Comparison of ENCODE assay signal across 22 cellular contexts in genomic region chr17:29627951-29628350, GRCh38. TPM values are rescaled to one million over a fixed set of nuclear protein-coding genes. Genes with fewer than 3 reads are reported as not detected.
DNase-seq lines count a peak whose midpoint lies in the region; ATAC-seq and TF ChIP-seq lines count a peak whose summit lies in the region.
"Had no signal": no experiment of that assay in that cellular context is flagged by ENCODE, and none has a peak within 500 bp of the region (broad histone marks: within the 10 kb centered on the region; RNA-seq: fewer than 3 reads in every experiment).

No MANE protein-coding gene starts in this region.

- WGBS in hepatocyte (ENCODE audit: low lambda C conversion rate, missing lambda C conversion rate) = 100% methylated on average over 1 of the region's 1 CpG

- no peaks in the 10 kb centered on the region for H3K79me2 ChIP-seq in hepatocyte

- no peaks in the 10 kb centered on the region for H3K9me2 ChIP-seq in hepatocyte (replicated peaks; ENCODE audit: insufficient read depth)

- DNase-seq in activated naive CD4-positive, alpha-beta T cell treated with anti-CD3 and anti-CD28 coated beads, Interleukin-2, amount 50 U/mL, for 16 hours = no peak
- DNase-seq in LNCaP clone FGC (ENCODE audit: low read depth) = peak; percentile 97
- DNase-seq in immature natural killer cell = no peak
- DNase-seq in stimulated activated effector memory CD8-positive, alpha-beta T cell treated with anti-CD3 and anti-CD28 coated beads, Interleukin-12 subunit alpha, Interleukin-12 subunit beta, amount 100 ng/mL, for 72 hours (ENCODE audit: low spot score in 2 of 2) = no peak
- DNase-seq in hepatocyte (ENCODE audit: low spot score) = no peak
- no peak for DNase-seq in SHP77 treated with DMSO at 0.1 percent for 48 hours (lab: John Stamatoyannopoulos, UW)
- DNase-seq: ACHN; activated CD8-positive, alpha-beta memory T cell treated with anti-CD3 and anti-CD28 coated beads, Interleukin-2, amount 50 U/mL, for 4 hours; activated gamma-delta T cell treated with Interleukin-2 at 50 U/mL for 16 hours; aorta; cortex of kidney; mucosa of descending colon; NCI-H1048; NCI-H187 treated with DMSO at 0.1 percent for 48 hours; NCI-H69 had no signal

- H3K4me3 Mint-ChIP-seq in activated naive CD4-positive, alpha-beta T cell treated with anti-CD3 and anti-CD28 coated beads, Interleukin-2, amount 50 U/mL, for 24 hours = no peak overlapping the region
- no peak overlapping the region for H3K4me3 Mint-ChIP-seq in immature natural killer cell
- H3K4me3 Mint-ChIP-seq in stimulated activated effector memory CD8-positive, alpha-beta T cell treated with anti-CD3 and anti-CD28 coated beads, Interleukin-12 subunit alpha, Interleukin-12 subunit beta, amount 100 ng/mL, for 72 hours = no peak overlapping the region

- H2AFZ ChIP-seq in hepatocyte = no peak overlapping the region

- TF ChIP-seq POLR2A in GM18505 (IDR thresholded peaks at IDR 0.05; ENCODE audit: borderline replicate concordance, extremely low read depth, insufficient read depth, insufficient read length) = no peak

- H3K4me3 ChIP-seq in LNCaP clone FGC (ENCODE audit: low read depth, low read length) = no peak overlapping the region
- no peak overlapping the region for H3K4me3 ChIP-seq in hepatocyte
- H3K4me3 ChIP-seq: BLaER1 treated with 17β-estradiol and CSF1 and Interleukin-3, amounts not matched to agents 10 nM and 100 nM; cardiac muscle cell; HAP-1; mucosa of descending colon; skin epidermis; suprapubic skin had no signal

- H3K36me3 Mint-ChIP-seq in activated naive CD4-positive, alpha-beta T cell treated with anti-CD3 and anti-CD28 coated beads, Interleukin-2, amount 50 U/mL, for 24 hours = peaks cover 2% of the 10 kb centered on the region
- H3K36me3 Mint-ChIP-seq in immature natural killer cell = peaks cover 0 to 20% (median 9%) of the 10 kb centered on the region in 3 donors
- H3K36me3 Mint-ChIP-seq in stimulated activated effector memory CD8-positive, alpha-beta T cell treated with anti-CD3 and anti-CD28 coated beads, Interleukin-12 subunit alpha, Interleukin-12 subunit beta, amount 100 ng/mL, for 72 hours = peaks cover 70% of the 10 kb centered on the region

- no peaks in the 10 kb centered on the region for H3K9me3 Mint-ChIP-seq in activated naive CD4-positive, alpha-beta T cell treated with anti-CD3 and anti-CD28 coated beads, Interleukin-2, amount 50 U/mL, for 24 hours
- no peaks in the 10 kb centered on the region for H3K9me3 Mint-ChIP-seq in immature natural killer cell
- H3K9me3 Mint-ChIP-seq in stimulated activated effector memory CD8-positive, alpha-beta T cell treated with anti-CD3 and anti-CD28 coated beads, Interleukin-12 subunit alpha, Interleukin-12 subunit beta, amount 100 ng/mL, for 72 hours = no peaks in the 10 kb centered on the region

- peaks cover 76% of the 10 kb centered on the region for H3K4me1 Mint-ChIP-seq in activated naive CD4-positive, alpha-beta T cell treated with anti-CD3 and anti-CD28 coated beads, Interleukin-2, amount 50 U/mL, for 24 hours
- peaks cover 22 to 60% of the 10 kb centered on the region in 2 donors for H3K4me1 Mint-ChIP-seq in immature natural killer cell
- H3K4me1 Mint-ChIP-seq in stimulated activated effector memory CD8-positive, alpha-beta T cell treated with anti-CD3 and anti-CD28 coated beads, Interleukin-12 subunit alpha, Interleukin-12 subunit beta, amount 100 ng/mL, for 72 hours = peaks cover 53% of the 10 kb centered on the region

- no peaks in the 10 kb centered on the region for H4K20me1 ChIP-seq in hepatocyte (ENCODE audit: insufficient read depth, poor library complexity, severe bottlenecking)

- peaks cover 3% of the 10 kb centered on the region for H3K4me1 ChIP-seq in hepatocyte (ENCODE audit: insufficient read depth)

- no peaks in the 10 kb centered on the region for H3K27me3 Mint-ChIP-seq in activated naive CD4-positive, alpha-beta T cell treated with anti-CD3 and anti-CD28 coated beads, Interleukin-2, amount 50 U/mL, for 24 hours
- peaks cover 0 to 19% (median 9%) of the 10 kb centered on the region in 3 donors for H3K27me3 Mint-ChIP-seq in immature natural killer cell (ENCODE audit: low read depth in 3 of 3)

- TF ChIP-seq CTCF in LNCaP clone FGC (IDR thresholded peaks at IDR 0.05; ENCODE audit: control insufficient read depth, extremely low read depth, insufficient read depth) (no peak), hepatocyte (IDR thresholded peaks at IDR 0.05; ENCODE audit: poor library complexity) (no peak)

- ATAC-seq in stimulated activated effector memory CD8-positive, alpha-beta T cell treated with anti-CD3 and anti-CD28 coated beads, Interleukin-12 subunit alpha, Interleukin-12 subunit beta, amount 100 ng/mL, for 72 hours = no peak
- no peak for ATAC-seq in GM18505 (IDR thresholded peaks at IDR 0.05; ENCODE audit: unreplicated experiment)
- ATAC-seq: mucosa of descending colon had no signal

- no peaks in the 10 kb centered on the region for H3K36me3 ChIP-seq in hepatocyte (replicated peaks; ENCODE audit: insufficient read depth, low read depth)

- peaks cover 10% of the 10 kb centered on the region for H3K27me3 ChIP-seq in hepatocyte
- H3K27me3 ChIP-seq: BLaER1 treated with 17β-estradiol and CSF1 and Interleukin-3, amounts not matched to agents 10 nM and 100 nM; cardiac muscle cell; suprapubic skin had no signal

- H3K4me2 ChIP-seq in hepatocyte = no peak overlapping the region

- H3K27ac Mint-ChIP-seq in activated naive CD4-positive, alpha-beta T cell treated with anti-CD3 and anti-CD28 coated beads, Interleukin-2, amount 50 U/mL, for 24 hours = peak overlapping the region; percentile 85
- H3K27ac Mint-ChIP-seq in immature natural killer cell = peak overlapping the region in 5 of 6 donors; percentile 15 to 80 (median 71)
- H3K27ac Mint-ChIP-seq in stimulated activated effector memory CD8-positive, alpha-beta T cell treated with anti-CD3 and anti-CD28 coated beads, Interleukin-12 subunit alpha, Interleukin-12 subunit beta, amount 100 ng/mL, for 72 hours = peak overlapping the region; percentile 84

- H3K27ac ChIP-seq in hepatocyte = no peak overlapping the region
- H3K27ac ChIP-seq: BLaER1 treated with 17β-estradiol and CSF1 and Interleukin-3, amounts not matched to agents 10 nM and 100 nM; cardiac muscle cell; skin epidermis; suprapubic skin had no signal

- no peaks in the 10 kb centered on the region for H3K9me3 ChIP-seq in hepatocyte (ENCODE audit: low read depth)
- H3K9me3 ChIP-seq: BLaER1 treated with 17β-estradiol and CSF1 and Interleukin-3, amounts not matched to agents 10 nM and 100 nM; HAP-1; mucosa of descending colon; suprapubic skin had no signal

RNA-seq across cellular contexts. Expression of gene CORO6, which starts 5.2 kb away (rescaled TPM):
- polyA plus RNA-seq in immature natural killer cell (1 to 10 TPM in 1 of 3 donors, under 1 TPM in 2; 0.12 to 1.3 (median 0.38) TPM), hepatocyte (1.9 and 3.4 TPM in 2 replicates)
- total RNA-seq in hepatocyte = 0.83 and 1.5 TPM in 2 replicates

RNA-seq across cellular contexts. Expression of gene ANKRD13B, which starts 35.0 kb away (rescaled TPM):
- polyA plus RNA-seq in immature natural killer cell (under 1 TPM in 1 of 3 donors, not detected in 2; 0.18 TPM), hepatocyte (7.2 and 11.6 TPM in 2 replicates)
- total RNA-seq in hepatocyte = 3.5 and 5.1 TPM in 2 replicates

RNA-seq across cellular contexts. Expression of gene GIT1, which starts 38.5 kb away (rescaled TPM):
- 1 to 10 TPM; 2.3 to 8.9 (median 5.1) TPM for polyA plus RNA-seq in immature natural killer cell
- 18.6 and 20.0 TPM in 2 replicates for total RNA-seq in hepatocyte
- 35.2 and 46.3 TPM in 2 replicates for polyA plus RNA-seq in hepatocyte

RNA-seq across cellular contexts. Expression of gene TP53I13, which starts 59.5 kb away (rescaled TPM):
- polyA plus RNA-seq in immature natural killer cell = 10 to 100 TPM; 41.6 to 50.5 (median 47.0) TPM
- total RNA-seq in hepatocyte = 43.4 and 52.9 TPM in 2 replicates
- polyA plus RNA-seq in hepatocyte = 92.9 and 94.2 TPM in 2 replicates
